ENCODE assay signal across 15 cellular contexts in genomic region chr3:32782417-32782816, GRCh38. TPM values are rescaled to one million over a fixed set of nuclear protein-coding genes. Genes with fewer than 3 reads are reported as not detected.
A peak's percentile ranks its signal among the peaks of the same experiment; 100 is the strongest.
DNase-seq lines count a peak whose midpoint lies in the region; ATAC-seq, FAIRE-seq and TF ChIP-seq lines count a peak whose summit lies in the region.
"Had no signal": no experiment of that assay in that cellular context is flagged by ENCODE, and none has a peak within 500 bp of the region (broad histone marks: within the 10 kb centered on the region; RNA-seq: fewer than 3 reads in every experiment).

No MANE protein-coding gene starts in this region.

- H2BK15ac ChIP-seq in IMR-90 (ENCODE audit: low read depth, low read length), result no peak overlapping the region

- ATAC-seq in IMR-90 (ENCODE audit: low read depth), result no peak
- no peak for ATAC-seq in K562
- ATAC-seq in HG03354 (IDR thresholded peaks at IDR 0.05; ENCODE audit: poor library complexity, severe bottlenecking, unreplicated experiment), result no peak
- no peak for ATAC-seq in HG03521 (IDR thresholded peaks at IDR 0.05; ENCODE audit: unreplicated experiment)
- ATAC-seq: left lobe of liver had no signal

- H2BK20ac ChIP-seq in IMR-90 (ENCODE audit: low read depth, low read length), result no peak overlapping the region

- FAIRE-seq in K562 (lab: Jason Lieb, UNC), result no peak
- FAIRE-seq: A204.1, colon had no signal

- POLR2A ChIA-PET in IMR-90 (lab: Charles Lee; ENCODE audit: unreplicated experiment), result no interaction called here
- POLR2A ChIA-PET in K562 (lab: Yijun Ruan, JAX), result interaction anchor here (0.5 to 1.7 kb wide), 3 partner anchors 14 to 340 kb away, joined by 3 to 4 read pairs (median 3); no protein-coding TSS in a partner anchor

- peaks cover 4% of the 10 kb centered on the region for H3K4me1 Mint-ChIP-seq in activated CD4-positive, alpha-beta T cell treated with anti-CD3 and anti-CD28 coated beads, Interleukin-2, amount 10 ng/mL, durations not matched to agents 24 days and 14 days
- peaks cover 34% of the 10 kb centered on the region for H3K4me1 Mint-ChIP-seq in neural crest cell

- no peak overlapping the region for H4K8ac ChIP-seq in IMR-90 (ENCODE audit: low read depth in 2 of 2, low read length in 2 of 2)

- no peak overlapping the region for H3K14ac ChIP-seq in IMR-90 (replicated peaks; ENCODE audit: low read depth, low read length)

- no TSS peak for BruUV-seq in IMR-90 (replicated peaks; lab: Mats Ljungman, UMichigan)
- no TSS peak for BruUV-seq in K562 (replicated peaks; lab: Mats Ljungman, UMichigan)

- no peak overlapping the region for H3K56ac ChIP-seq in IMR-90 (ENCODE audit: extremely low read depth, insufficient read depth, low read length)

- H2BK5ac ChIP-seq in IMR-90 (ENCODE audit: low read depth, low read length, poor library complexity, severe bottlenecking), result no peak overlapping the region

- CTCF ChIA-PET in IMR-90 (lab: Yijun Ruan, JAX) (interaction anchor here (0.5 kb wide), 1 partner anchor 34 kb away, joined by 3 read pairs; no protein-coding TSS in a partner anchor), K562 (lab: Yijun Ruan, JAX; ENCODE audit: low intra/inter-chr PET ratio) (interaction anchor here (0.9 to 1.2 kb wide), 2 partner anchors 152 to 283 kb away, joined by 4 to 5 read pairs; no protein-coding TSS in a partner anchor)

- H2AFZ ChIP-seq in IMR-90 (replicated peaks; ENCODE audit: low read length, poor library complexity) (no peak overlapping the region), K562 (ENCODE audit: low read depth, low read length) (peak overlapping the region; percentile 46; the same call in 1 of the 2 replicates)
- H2AFZ ChIP-seq: GM23248 had no signal

- TF ChIP-seq RAD21 in IMR-90 (IDR thresholded peaks at IDR 0.05; ENCODE audit: low read length) (no peak), K562 (CRISPR knock-in tag; conservative IDR thresholded peaks at IDR 0.05 in 1 of 2, IDR thresholded peaks at IDR 0.05 in 1 of 2) (no peak)

- no peaks in the 10 kb centered on the region for H3K79me2 ChIP-seq in K562 (ENCODE audit: control insufficient read depth, insufficient read depth, low read length)

- in situ Hi-C loops in IMR-90 (cut with MboI; ENCODE audit: low sequenced_read_pairs) (no loop called here), K562 (cut with MboI) (no loop called here)

- no peak for DNase-seq in activated CD4-positive, alpha-beta T cell treated with anti-CD3 and anti-CD28 coated beads, Interleukin-2, amount 10 ng/mL, durations not matched to agents 24 days and 14 days
- DNase-seq in activated CD4-positive, alpha-beta T cell treated with anti-CD3 and anti-CD28 coated beads, Interleukin-2, amount 50 U/mL, for 1 hour, result no peak
- DNase-seq in IMR-90, result no peak
- DNase-seq in K562 (ENCODE audit: extremely low read depth in 1 of 4, low spot score in 3 of 4), result no peak
- DNase-seq in neural crest cell (ENCODE audit: low read depth, low spot score), result no peak
- no peak for DNase-seq in dermis blood vessel endothelial cell
- DNase-seq: GM23248, substantia nigra had no signal

- no peaks in the 10 kb centered on the region for H3K36me3 Mint-ChIP-seq in activated CD4-positive, alpha-beta T cell treated with anti-CD3 and anti-CD28 coated beads, Interleukin-2, amount 10 ng/mL, durations not matched to agents 24 days and 14 days (ENCODE audit: low read depth)
- peaks cover 6% of the 10 kb centered on the region for H3K36me3 Mint-ChIP-seq in neural crest cell (ENCODE audit: low read depth)

- TF ChIP-seq POLR2A in IMR-90 (IDR thresholded peaks at IDR 0.05; ENCODE audit: low read depth, low read length) (no peak), K562 (conservative IDR thresholded peaks at IDR 0.05) (no peak)

- TF ChIP-seq CTCF in IMR-90 (conservative IDR thresholded peaks at IDR 0.05; ENCODE audit: low read depth, low read length) (no peak), K562 (IDR thresholded peaks at IDR 0.05 in 2 of 3, conservative IDR thresholded peaks at IDR 0.05 in 1 of 3; ENCODE audit: insufficient read depth in 2 of 3, low read depth in 1 of 3, low read length in 3 of 3) (no peak), neural crest cell (conservative IDR thresholded peaks at IDR 0.05) (no peak)

- H3K27me3 ChIP-seq in IMR-90 (ENCODE audit: control insufficient read depth, insufficient read depth, low read length) (peaks cover 4% of the 10 kb centered on the region; the same call in 1 of the 2 replicates), K562 (ENCODE audit: control insufficient read depth in 2 of 2, insufficient read depth in 2 of 2, low read length in 2 of 2) (peaks cover 4 to 6% of the 10 kb centered on the region in 2 experiments; a peak in 2 of 5 replicates)

- H3K4me1 ChIP-seq in IMR-90 (ENCODE audit: control insufficient read depth, insufficient read depth, low read length) (no peaks in the 10 kb centered on the region; the same call in 1 of the 2 replicates), K562 (replicated peaks in 1 of 2; ENCODE audit: control insufficient read depth in 2 of 2, insufficient read depth in 2 of 2, low read length in 2 of 2) (peaks cover 4 to 20% of the 10 kb centered on the region in 2 experiments; a peak in 4 of 5 replicates)

- no peak overlapping the region for H3K27ac Mint-ChIP-seq in activated CD4-positive, alpha-beta T cell treated with anti-CD3 and anti-CD28 coated beads, Interleukin-2, amount 10 ng/mL, durations not matched to agents 24 days and 14 days
- H3K27ac Mint-ChIP-seq in neural crest cell (ENCODE audit: unreplicated experiment), result no peak overlapping the region

- no peaks in the 10 kb centered on the region for H3K36me3 ChIP-seq in IMR-90 (ENCODE audit: control insufficient read depth, insufficient read depth, low read length)
- H3K36me3 ChIP-seq in K562 (ENCODE audit: control insufficient read depth, insufficient read depth, low read length), result no peaks in the 10 kb centered on the region
- H3K36me3 ChIP-seq: esophagus muscularis mucosa had no signal

- no peak overlapping the region for H3K18ac ChIP-seq in IMR-90 (ENCODE audit: low read depth, low read length)

- TF ChIP-seq EP300 in K562 (IDR thresholded peaks at IDR 0.05; ENCODE audit: low read length), result no peak

- H3K4me3 ChIP-seq in IMR-90 (ENCODE audit: insufficient read depth, low read depth, low read length) (no peak overlapping the region), K562 (no peak overlapping the region)
- H3K4me3 ChIP-seq: GM23248 had no signal

- 88% methylated on average over 3 of the region's 3 CpGs; no CpG with 5 or more reads in 1 of the 2 experiments for WGBS in IMR-90 (ENCODE audit: extremely low coverage in 2 of 2, insufficient read length in 1 of 2), 2 experiments
- 95% methylated on average over 3 of the region's 3 CpGs for WGBS in K562 (ENCODE audit: insufficient coverage, low coverage, missing lambda C conversion rate)

- H3K4me3 Mint-ChIP-seq in activated CD4-positive, alpha-beta T cell treated with anti-CD3 and anti-CD28 coated beads, Interleukin-2, amount 10 ng/mL, durations not matched to agents 24 days and 14 days, result peak overlapping the region; percentile 24
- H3K4me3 Mint-ChIP-seq in neural crest cell, result peak overlapping the region; percentile 73

- H2BK120ac ChIP-seq in IMR-90 (ENCODE audit: low read depth, low read length), result no peak overlapping the region

- H4K91ac ChIP-seq in IMR-90 (ENCODE audit: insufficient read depth, low read depth, low read length), result no peak overlapping the region

- intact Hi-C loops in activated CD4-positive, alpha-beta T cell treated with anti-CD3 and anti-CD28 coated beads, Interleukin-2, amount 10 ng/mL, durations not matched to agents 24 days and 14 days (cut with micrococcal nuclease), result loop anchor here (5.0 kb wide), 1 partner anchor 270 kb away; no protein-coding TSS in a partner anchor
- intact Hi-C loops in IMR-90 (cut with micrococcal nuclease), result no loop called here
- intact Hi-C loops in K562 (cut with micrococcal nuclease), result loop anchor here (5.0 kb wide), 2 partner anchors 50 to 150 kb away; no protein-coding TSS in a partner anchor

- H3K27ac ChIP-seq in IMR-90 (ENCODE audit: insufficient read depth, low read length) (no peak overlapping the region), K562 (ENCODE audit: extremely low read depth, low read depth, low read length) (no peak overlapping the region)
- H3K27ac ChIP-seq: esophagus muscularis mucosa, GM23248, HL-60 had no signal

- H3K9me3 ChIP-seq in IMR-90 (ENCODE audit: control insufficient read depth, insufficient read depth, low read length) (no peaks in the 10 kb centered on the region), K562 (replicated peaks; ENCODE audit: control insufficient read depth, insufficient read depth, low read depth, low read length) (no peaks in the 10 kb centered on the region)
- H3K9me3 ChIP-seq: esophagus muscularis mucosa had no signal

- H2AK9ac ChIP-seq in IMR-90 (replicated peaks; ENCODE audit: low read depth, low read length, poor library complexity), result peak overlapping the region; percentile 5

- H2AK5ac ChIP-seq in IMR-90 (ENCODE audit: low read depth, low read length), result no peak overlapping the region

- no peaks in the 10 kb centered on the region for H4K20me1 ChIP-seq in IMR-90 (ENCODE audit: insufficient read depth, low read length)
- H4K20me1 ChIP-seq in K562 (replicated peaks; ENCODE audit: control insufficient read depth, insufficient read depth, low read length), result no peaks in the 10 kb centered on the region

- H3K9me1 ChIP-seq in IMR-90 (ENCODE audit: insufficient read depth, low read length) (no peaks in the 10 kb centered on the region), K562 (ENCODE audit: control insufficient read depth, insufficient read depth, low read length) (no peaks in the 10 kb centered on the region)

- no peak overlapping the region for H4K5ac ChIP-seq in IMR-90 (ENCODE audit: low read depth, low read length)

- no peak overlapping the region for H3K23ac ChIP-seq in IMR-90 (ENCODE audit: low read depth, low read length)

- no peak overlapping the region for H3K4ac ChIP-seq in IMR-90 (ENCODE audit: low read depth, low read length)

- H3K27me3 Mint-ChIP-seq in activated CD4-positive, alpha-beta T cell treated with anti-CD3 and anti-CD28 coated beads, Interleukin-2, amount 10 ng/mL, durations not matched to agents 24 days and 14 days, result peaks cover 11% of the 10 kb centered on the region
- H3K27me3 Mint-ChIP-seq in neural crest cell (ENCODE audit: low read depth), result peaks cover 4% of the 10 kb centered on the region

- no peak overlapping the region for H3K9ac ChIP-seq in IMR-90 (ENCODE audit: low read depth, low read length)
- no peak overlapping the region for H3K9ac ChIP-seq in K562 (ENCODE audit: insufficient read depth in 1 of 2, low read depth in 2 of 2, low read length in 2 of 2)
- H3K9ac ChIP-seq: GM23248 had no signal

- H3K9me3 Mint-ChIP-seq in activated CD4-positive, alpha-beta T cell treated with anti-CD3 and anti-CD28 coated beads, Interleukin-2, amount 10 ng/mL, durations not matched to agents 24 days and 14 days, result no peaks in the 10 kb centered on the region
- no peaks in the 10 kb centered on the region for H3K9me3 Mint-ChIP-seq in neural crest cell

- H3K79me1 ChIP-seq in IMR-90 (ENCODE audit: low read depth in 1 of 2, low read length in 2 of 2), result no peaks in the 10 kb centered on the region

- dilution Hi-C loops in IMR-90 (cut with HindIII; ENCODE audit: low sequenced_read_pairs, unreplicated experiment), result no loop called here

- H3K4me2 ChIP-seq in IMR-90 (ENCODE audit: low read depth, low read length) (no peak overlapping the region), K562 (ENCODE audit: insufficient read depth, low read length) (no peak overlapping the region)

RNA-seq across cellular contexts. Expression of gene TRIM71, which starts 35.4 kb away (rescaled TPM):
- 0.05 and 0.07 TPM in 2 replicates for total RNA-seq in activated CD4-positive, alpha-beta T cell treated with anti-CD3 and anti-CD28 coated beads, Interleukin-2, amount 10 ng/mL, durations not matched to agents 24 days and 14 days
- total RNA-seq in IMR-90 (2012; rRNA removed) (not detected in 2 replicates), K562 (2014; rRNA removed) (not detected in 2 replicates), K562 (2014; rRNA removed; fragmentation: Illumina TruSeq; extraction: Trizol) (not detected in 2 replicates), K562 (2015; rRNA removed; fragmentation: Illumina TruSeq; extraction: Trizol) (not detected in 2 replicates), K562 (2021) (0.11 and 0.18 TPM in 2 replicates), neural crest cell (92.4 and 95.2 TPM in 2 replicates), dermis blood vessel endothelial cell (not detected in 2 replicates)
- polyA plus RNA-seq in IMR-90 (2012; rRNA removed) (not detected in 2 replicates), K562 (2011; rRNA removed) (0.01 and 0.04 TPM in 2 replicates), K562 (2014; fragmentation: Illumina TruSeq; extraction: Trizol) (not detected in 2 replicates), K562 (2014; fragmentation: Nextera tagmentation; extraction: Ambion mirVana) (not detected), K562 (2014; rRNA removed) (not detected in 2 replicates)
- polyA plus RNA-seq in IMR-90 (2012; cell fraction: cytosol; rRNA removed), result not detected in 2 replicates
- polyA plus RNA-seq in IMR-90 (2012; cell fraction: nucleus; rRNA removed; ENCODE audit: low replicate concordance), result not detected in 2 replicates
- total RNA-seq in K562 (2011; cell fraction: chromatin; rRNA removed; ENCODE audit: low replicate concordance), result 0.09 TPM in 1 of 2 replicates, not detected in the other
- total RNA-seq in K562 (2011; cell fraction: nucleolus; rRNA removed), result under 0.01 TPM in 1 of 2 replicates, not detected in the other
- 0.08 TPM in 1 of 2 replicates, not detected in the other for total RNA-seq in K562 (2011; cell fraction: nucleoplasm; rRNA removed)
- 0.03 TPM in 1 of 2 replicates, not detected in the other for polyA plus RNA-seq in K562 (2011; cell fraction: cytosol; rRNA removed)
- 0.04 TPM in 1 of 2 replicates, not detected in the other for polyA plus RNA-seq in K562 (2011; cell fraction: nucleus; rRNA removed)
- polyA plus RNA-seq in K562 (2012), result 0.01 TPM in 1 of 2 replicates, not detected in the other
- 0.03 and 0.14 TPM in 2 replicates for polyA minus RNA-seq in K562 (2011; rRNA and poly(A)+ RNA removed)
- 0.36 TPM in 1 of 2 replicates, not detected in the other for polyA minus RNA-seq in K562 (2011; cell fraction: cytosol; rRNA and poly(A)+ RNA removed)
- 0.13 TPM in 1 of 2 replicates, not detected in the other for polyA minus RNA-seq in K562 (2011; cell fraction: nucleus; rRNA and poly(A)+ RNA removed)
- total RNA-seq: esophagus muscularis mucosa had no signal

Comparison
In these comparisons a context has a peak if more than half of its experiments do, and no peak if none do; other contexts are left out.
1. RNA of gene TRIM71, which starts 35.4 kb away (total RNA-seq): 92.4 to 95.2 TPM in neural crest cell; 0.05 to 0.07 TPM in activated CD4-positive, alpha-beta T cell treated with anti-CD3 and anti-CD28 coated beads, Interleukin-2, amount 10 ng/mL, durations not matched to agents 24 days and 14 days, not detected in IMR-90, under 0.01 to 0.18 TPM in K562 and not detected in dermis blood vessel endothelial cell; every median in the first group is over 10 times any median in the second.